8 cellular contexts compared by ENCODE assay signal in genomic region chr6:131923356-131923755, GRCh38. TPM values are rescaled to one million over a fixed set of nuclear protein-coding genes. Genes with fewer than 3 reads are reported as not detected.
DNase-seq lines count a peak whose midpoint lies in the region; ATAC-seq, FAIRE-seq and TF ChIP-seq lines count a peak whose summit lies in the region.

No MANE protein-coding gene starts in this region.

- peaks cover 31% of the 10 kb centered on the region for H3K27me3 Mint-ChIP-seq in activated CD8-positive, alpha-beta memory T cell treated with anti-CD3 and anti-CD28 coated beads, Interleukin-2, amount 10 ng/mL, durations not matched to agents 7 days and 5 days

- H3K9me3 ChIP-seq in adrenal gland (replicated peaks in 1 of 3) (no peaks in the 10 kb centered on the region), kidney (ENCODE audit: control insufficient read depth in 1 of 2, low read length in 2 of 2) (no peaks in the 10 kb centered on the region), testis (no peaks in the 10 kb centered on the region)

- CTCF ChIA-PET in activated CD8-positive, alpha-beta memory T cell treated with anti-CD3 and anti-CD28 coated beads, Interleukin-2, amount 10 ng/mL, durations not matched to agents 7 days and 5 days (lab: Charles Lee), result interaction anchor here (0.8 to 2.4 kb wide), 7 partner anchors 12 to 561 kb away, joined by 3 to 8 read pairs (median 4); no protein-coding TSS in a partner anchor

- intact Hi-C loops in adrenal gland (cut with DNase I) (no loop called here), kidney (cut with DNase I) (loop anchor here (10.0 kb wide), 1 partner anchor 291 kb away; no protein-coding TSS in a partner anchor), testis (cut with DNase I; ENCODE audit: low total_unique reads) (loop anchor here (5.0 kb wide), 1 partner anchor 294 kb away; no protein-coding TSS in a partner anchor)

- peaks cover 2% of the 10 kb centered on the region for H3K9me3 Mint-ChIP-seq in activated CD8-positive, alpha-beta memory T cell treated with anti-CD3 and anti-CD28 coated beads, Interleukin-2, amount 10 ng/mL, durations not matched to agents 7 days and 5 days (ENCODE audit: low read depth)

- no peak overlapping the region for H3K27ac ChIP-seq in adrenal gland
- no peak overlapping the region for H3K27ac ChIP-seq in kidney (ENCODE audit: low read depth in 2 of 2, low read length in 2 of 2)
- no peak overlapping the region for H3K27ac ChIP-seq in testis

- no peak overlapping the region for H3K4me3 Mint-ChIP-seq in activated CD8-positive, alpha-beta memory T cell treated with anti-CD3 and anti-CD28 coated beads, Interleukin-2, amount 10 ng/mL, durations not matched to agents 7 days and 5 days

- FAIRE-seq in kidney (lab: Jason Lieb, UNC), result no peak

- H3K36me3 ChIP-seq in adrenal gland (replicated peaks in 1 of 2) (no peaks in the 10 kb centered on the region), kidney (ENCODE audit: control insufficient read depth in 1 of 2, insufficient read depth in 2 of 2, low read length in 2 of 2) (no peaks in the 10 kb centered on the region), testis (ENCODE audit: low read depth, missing control alignments) (no peaks in the 10 kb centered on the region)

- TF ChIP-seq POLR2A in adrenal gland (IDR thresholded peaks at IDR 0.05) (no peak), testis (IDR thresholded peaks at IDR 0.05) (no peak)

- no peak overlapping the region for H3K4me3 ChIP-seq in adrenal gland
- H3K4me3 ChIP-seq in kidney (ENCODE audit: low read length in 2 of 2), result no peak overlapping the region
- H3K4me3 ChIP-seq in testis, result no peak overlapping the region

- WGBS in adrenal gland, 4 donors, result 5 to 17% (median 7%) methylated on average over 2 of the region's 2 CpGs
- WGBS in testis, 2 donors, result 8 to 17% methylated on average over 2 of the region's 2 CpGs

- TF ChIP-seq CTCF in adrenal gland (IDR thresholded peaks at IDR 0.05) (peak in 4 of 6 experiments; percentile 38 to 63 (median 48)), kidney (IDR thresholded peaks at IDR 0.05; ENCODE audit: borderline replicate concordance, extremely low read depth, insufficient read depth) (peak; percentile 81), testis (IDR thresholded peaks at IDR 0.05) (peak; percentile 49 to 57 (median 52))

- peak; percentile 63 for DNase-seq in activated CD8-positive, alpha-beta memory T cell treated with anti-CD3 and anti-CD28 coated beads, Interleukin-2, amount 10 ng/mL, durations not matched to agents 7 days and 5 days
- no peak for DNase-seq in activated CD8-positive, alpha-beta memory T cell treated with anti-CD3 and anti-CD28 coated beads, Interleukin-2, amount 50 U/mL, for 4 hours
- DNase-seq in NCI-H446 treated with DMSO at 0.1 percent for 48 hours (lab: John Stamatoyannopoulos, UW), result peak; percentile 3
- DNase-seq in adrenal gland, result peak in 6 of 7 donors; percentile 30 to 64 (median 48)
- DNase-seq in kidney, result no peak
- DNase-seq in testis, result peak; percentile 86

- H3K27me3 ChIP-seq in adrenal gland (no peaks in the 10 kb centered on the region), testis (no peaks in the 10 kb centered on the region)

- H3K9ac ChIP-seq in kidney (ENCODE audit: low read length in 2 of 2), result no peak overlapping the region

- H3K27ac Mint-ChIP-seq in activated CD8-positive, alpha-beta memory T cell treated with anti-CD3 and anti-CD28 coated beads, Interleukin-2, amount 10 ng/mL, durations not matched to agents 7 days and 5 days, result no peak overlapping the region

- no peak for ATAC-seq in activated CD8-positive, alpha-beta memory T cell treated with anti-CD3 and anti-CD28 coated beads, Interleukin-2, amount 10 ng/mL, durations not matched to agents 7 days and 5 days
- peak; percentile 48 for ATAC-seq in HG02610 (IDR thresholded peaks at IDR 0.05; ENCODE audit: unreplicated experiment)
- ATAC-seq in GM21737 (IDR thresholded peaks at IDR 0.05; ENCODE audit: unreplicated experiment), result no peak

- no peaks in the 10 kb centered on the region for H3K36me3 Mint-ChIP-seq in activated CD8-positive, alpha-beta memory T cell treated with anti-CD3 and anti-CD28 coated beads, Interleukin-2, amount 10 ng/mL, durations not matched to agents 7 days and 5 days

- H3K4me1 Mint-ChIP-seq in activated CD8-positive, alpha-beta memory T cell treated with anti-CD3 and anti-CD28 coated beads, Interleukin-2, amount 10 ng/mL, durations not matched to agents 7 days and 5 days, result no peaks in the 10 kb centered on the region

- H3K4me1 ChIP-seq in adrenal gland (replicated peaks in 1 of 2) (no peaks in the 10 kb centered on the region), kidney (ENCODE audit: control insufficient read depth in 1 of 2, insufficient read depth in 1 of 2, low read depth in 1 of 2, low read length in 2 of 2) (no peaks in the 10 kb centered on the region), testis (no peaks in the 10 kb centered on the region)

RNA-seq across cellular contexts. Expression of gene CCN2, which starts 27.8 kb away (rescaled TPM):
- not detected for total RNA-seq in activated CD8-positive, alpha-beta memory T cell treated with anti-CD3 and anti-CD28 coated beads, Interleukin-2, amount 10 ng/mL, durations not matched to agents 7 days and 5 days
- total RNA-seq in adrenal gland, result 100 to 1,000 TPM in 1 of 8 donors, 10 to 100 TPM in 7; 21.5 to 164 (median 70.7) TPM
- polyA plus RNA-seq in adrenal gland, result 10 to 100 TPM; 27.7 to 80.5 (median 29.9) TPM
- total RNA-seq in kidney, result 64.1 TPM
- polyA plus RNA-seq in kidney (ENCODE audit: insufficient read depth, low read depth, low replicate concordance), result 248 TPM
- 10 to 100 TPM; 39.1 to 50.2 TPM for total RNA-seq in testis
- polyA plus RNA-seq in testis (ENCODE audit: insufficient read depth, low read depth, low replicate concordance), result 50.4 TPM

Comparison
In these comparisons a context has a peak if more than half of its experiments do, and no peak if none do; other contexts are left out.
1. DNase-seq: peak in activated CD8-positive, alpha-beta memory T cell treated with anti-CD3 and anti-CD28 coated beads, Interleukin-2, amount 10 ng/mL, durations not matched to agents 7 days and 5 days (single experiment), NCI-H446 treated with DMSO at 0.1 percent for 48 hours (single experiment), adrenal gland (6 of 7) and testis (single experiment); none in activated CD8-positive, alpha-beta memory T cell treated with anti-CD3 and anti-CD28 coated beads, Interleukin-2, amount 50 U/mL, for 4 hours (single experiment) and kidney (single experiment).
2. RNA of gene CCN2, which starts 27.8 kb away (total RNA-seq): 21.5 to 164 TPM in adrenal gland, 64.1 TPM in kidney (single experiment) and 39.1 to 50.2 TPM in testis; not detected in activated CD8-positive, alpha-beta memory T cell treated with anti-CD3 and anti-CD28 coated beads, Interleukin-2, amount 10 ng/mL, durations not matched to agents 7 days and 5 days; every median in the first group is over 10 times any median in the second.
3. intact Hi-C loops: an anchor here in kidney (10.0 kb wide) and testis (5.0 kb wide); none called in adrenal gland.
4. Peak in every context shown above with its lines, with median percentiles within 50 percentile points of each other: CTCF ChIP-seq.